Comparison of ENCODE assay signal across 8 cellular contexts in genomic region chr1:43531906-43532584, GRCh38. TPM values are rescaled to one million over a fixed set of nuclear protein-coding genes. Genes with fewer than 3 reads are reported as not detected.
DNase-seq lines count a peak whose midpoint lies in the region; ATAC-seq and TF ChIP-seq lines count a peak whose summit lies in the region.

No MANE protein-coding gene starts in this region.

- H3K4me3 ChIP-seq in AG04450 (ENCODE audit: low read depth, low read length) (peak overlapping the region; percentile 78), IMR-90 (ENCODE audit: insufficient read depth, low read depth, low read length) (peak overlapping the region; percentile 86), coronary artery (peak overlapping the region; percentile 95), muscle layer of duodenum (ENCODE audit: low read depth in 1 of 2, low read length in 2 of 2) (peak overlapping the region; percentile 66 to 73)

- H3K23ac ChIP-seq in IMR-90 (ENCODE audit: low read depth, low read length): peak overlapping the region; percentile 81; the same call in 1 of the 2 replicates

- H2BK5ac ChIP-seq in IMR-90 (ENCODE audit: low read depth, low read length, poor library complexity, severe bottlenecking): no peak overlapping the region

- peak overlapping the region; percentile 95 for H2AK9ac ChIP-seq in IMR-90 (replicated peaks; ENCODE audit: low read depth, low read length, poor library complexity)

- H3K27me3 ChIP-seq in AG04450 (ENCODE audit: control insufficient read depth, insufficient read depth, low read length): no peaks in the 10 kb centered on the region
- no peaks in the 10 kb centered on the region for H3K27me3 ChIP-seq in IMR-90 (ENCODE audit: control insufficient read depth, insufficient read depth, low read length)
- H3K27me3 ChIP-seq in muscle layer of duodenum (ENCODE audit: low read depth, low read length): no peaks in the 10 kb centered on the region

- BruUV-seq in IMR-90 (replicated peaks; lab: Mats Ljungman, UMichigan): no TSS peak

- POLR2A ChIA-PET in AG04450 (lab: Yijun Ruan, JAX): interaction anchor here (0.6 kb wide), 1 partner anchor 26 kb away, joined by 3 read pairs; no protein-coding TSS in a partner anchor
- POLR2A ChIA-PET in IMR-90 (lab: Charles Lee; ENCODE audit: unreplicated experiment): no interaction called here

- H2AFZ ChIP-seq in IMR-90 (replicated peaks; ENCODE audit: low read length, poor library complexity): peak overlapping the region; percentile 81

- H3K79me1 ChIP-seq in IMR-90 (ENCODE audit: low read depth in 1 of 2, low read length in 2 of 2): peaks cover 31 to 67% of the 10 kb centered on the region in 2 experiments

- H3K9me1 ChIP-seq in IMR-90 (ENCODE audit: insufficient read depth, low read length): peaks cover 25% of the 10 kb centered on the region

- ATAC-seq in IMR-90 (ENCODE audit: low read depth) (peak; percentile 1; the same call in 1 of the 2 replicates), HG03520 (IDR thresholded peaks at IDR 0.05; ENCODE audit: unreplicated experiment) (no peak), HG03045 (IDR thresholded peaks at IDR 0.05; ENCODE audit: unreplicated experiment) (no peak)

- no peak for TF ChIP-seq CTCF in AG04450 (IDR thresholded peaks at IDR 0.05; ENCODE audit: low read depth, low read length)
- no peak for TF ChIP-seq CTCF in IMR-90 (conservative IDR thresholded peaks at IDR 0.05; ENCODE audit: low read depth, low read length)
- TF ChIP-seq CTCF in coronary artery (IDR thresholded peaks at IDR 0.05): no peak

- H3K18ac ChIP-seq in IMR-90 (ENCODE audit: low read depth, low read length): no peak overlapping the region; the same call in 1 of the 2 replicates

- H4K20me1 ChIP-seq in IMR-90 (ENCODE audit: insufficient read depth, low read length): peaks cover 44% of the 10 kb centered on the region

- H3K56ac ChIP-seq in IMR-90 (ENCODE audit: extremely low read depth, insufficient read depth, low read length): peak overlapping the region; percentile 66

- DNase-seq in AG04450 (ENCODE audit: low read depth, low spot score) (no peak), IMR-90 (no peak), coronary artery (ENCODE audit: low spot score) (no peak), globus pallidus (ENCODE audit: low spot score) (no peak), NCI-H226 (no peak)

- H3K4me2 ChIP-seq in IMR-90 (ENCODE audit: low read depth, low read length): peak overlapping the region; percentile 79

- TF ChIP-seq POLR2A in IMR-90 (IDR thresholded peaks at IDR 0.05; ENCODE audit: low read depth, low read length): no peak

- CTCF ChIA-PET in AG04450 (lab: Charles Lee) (interaction anchor here (1.1 kb wide), 1 partner anchor 22 kb away, joined by 4 read pairs; no protein-coding TSS in a partner anchor), IMR-90 (lab: Yijun Ruan, JAX) (no interaction called here)

- H2BK20ac ChIP-seq in IMR-90 (ENCODE audit: low read depth, low read length): no peak overlapping the region

- H3K27ac ChIP-seq in AG04450 (ENCODE audit: low read depth, low read length): no peak overlapping the region
- H3K27ac ChIP-seq in IMR-90 (ENCODE audit: insufficient read depth, low read length): peak overlapping the region; percentile 33
- peak overlapping the region; percentile 54 to 90 for H3K27ac ChIP-seq in coronary artery
- peak overlapping the region; percentile 39 for H3K27ac ChIP-seq in muscle layer of duodenum (ENCODE audit: low read length)

- intact Hi-C loops in IMR-90 (cut with micrococcal nuclease): no loop called here

- H3K4me1 ChIP-seq in IMR-90 (ENCODE audit: control insufficient read depth, insufficient read depth, low read length) (peaks cover 6% of the 10 kb centered on the region), muscle layer of duodenum (ENCODE audit: control insufficient read depth in 1 of 2, insufficient read depth in 2 of 2, low read length in 2 of 2) (peaks cover 0 to 27% of the 10 kb centered on the region in 2 donors)

- peak overlapping the region; percentile 16; the same call in 1 of the 2 replicates for H2BK120ac ChIP-seq in IMR-90 (ENCODE audit: low read depth, low read length)

- peak overlapping the region; percentile 82 for H3K9ac ChIP-seq in IMR-90 (ENCODE audit: low read depth, low read length)

- 26% methylated on average over 7 of the region's 15 CpGs; no CpG with 5 or more reads in 1 of the 2 experiments for WGBS in IMR-90 (ENCODE audit: extremely low coverage in 2 of 2, insufficient read length in 1 of 2), 2 experiments

- H2AK5ac ChIP-seq in IMR-90 (ENCODE audit: low read depth, low read length): peak overlapping the region; percentile 76

- peak overlapping the region; percentile 6 for H4K91ac ChIP-seq in IMR-90 (ENCODE audit: insufficient read depth, low read depth, low read length)

- dilution Hi-C loops in IMR-90 (cut with HindIII; ENCODE audit: low sequenced_read_pairs, unreplicated experiment): no loop called here

- H2BK15ac ChIP-seq in IMR-90 (ENCODE audit: low read depth, low read length): no peak overlapping the region; the same call in 2 of the 3 replicates

- peak overlapping the region; percentile 46 for H3K14ac ChIP-seq in IMR-90 (replicated peaks; ENCODE audit: low read depth, low read length)

- H3K36me3 ChIP-seq in IMR-90 (ENCODE audit: control insufficient read depth, insufficient read depth, low read length) (0 out of 2 replicates have a peak, but pooled peaks cover 2% of the 10 kb centered on the region), muscle layer of duodenum (ENCODE audit: control insufficient read depth in 1 of 2, insufficient read depth in 2 of 2, low read length in 2 of 2) (no peaks in the 10 kb centered on the region)

- in situ Hi-C loops in IMR-90 (cut with MboI; ENCODE audit: low sequenced_read_pairs): loop anchor here (25.0 kb wide), 1 partner anchor 430 kb away; the partner anchor contains the start of genes ATP6V0B and DPH2

- no peak for TF ChIP-seq RAD21 in IMR-90 (IDR thresholded peaks at IDR 0.05; ENCODE audit: low read length)

- H4K5ac ChIP-seq in IMR-90 (ENCODE audit: low read depth, low read length): no peak overlapping the region

- peak overlapping the region; percentile 54 for H3K4ac ChIP-seq in IMR-90 (ENCODE audit: low read depth, low read length)

- H4K8ac ChIP-seq in IMR-90 (ENCODE audit: low read depth in 2 of 2, low read length in 2 of 2): peak overlapping the region; percentile 13 to 54; a peak in 1 of 4 replicates

- H3K9me3 ChIP-seq in AG04450 (ENCODE audit: control insufficient read depth, insufficient read depth, low read length) (no peaks in the 10 kb centered on the region; the same call in 1 of the 2 replicates), IMR-90 (ENCODE audit: control insufficient read depth, insufficient read depth, low read length) (no peaks in the 10 kb centered on the region), muscle layer of duodenum (ENCODE audit: control insufficient read depth in 1 of 2, low read length in 2 of 2) (no peaks in the 10 kb centered on the region)

TF ChIP-seq in IMR-90, 13 proteins besides CTCF, POLR2A, EP300 and RAD21:
- TF ChIP-seq CHD1 (IDR thresholded peaks at IDR 0.05; ENCODE audit: low read depth, low read length) (no peak), BHLHE40 (IDR thresholded peaks at IDR 0.05; ENCODE audit: low read depth, low read length) (no peak), ELK1 (IDR thresholded peaks at IDR 0.05; ENCODE audit: borderline replicate concordance, low read depth, low read length) (no peak), MXI1 (IDR thresholded peaks at IDR 0.05; ENCODE audit: borderline replicate concordance, low read depth, low read length) (no peak), MAFK (IDR thresholded peaks at IDR 0.05; ENCODE audit: low read depth, low read length) (no peak), RFX5 (IDR thresholded peaks at IDR 0.05; ENCODE audit: low read depth, low read length) (no peak)

RNA-seq across cellular contexts. Expression of gene PTPRF, which starts 1.4 kb away (rescaled TPM):
- polyA plus RNA-seq in AG04450 (2011; rRNA removed) (68.3 and 72.0 TPM in 2 replicates), IMR-90 (2012; rRNA removed) (92.3 and 103 TPM in 2 replicates)
- 199 and 217 TPM in 2 replicates for polyA minus RNA-seq in AG04450 (2011; rRNA and poly(A)+ RNA removed)
- total RNA-seq in IMR-90 (2012; rRNA removed): 25.8 and 27.8 TPM in 2 replicates
- polyA plus RNA-seq in IMR-90 (2012; cell fraction: cytosol; rRNA removed): 46.4 and 102 TPM in 2 replicates
- 122 and 210 TPM in 2 replicates for polyA plus RNA-seq in IMR-90 (2012; cell fraction: nucleus; rRNA removed; ENCODE audit: low replicate concordance)
